10 cellular contexts compared by ENCODE assay signal in genomic region chr1:203776636-203777035, GRCh38. TPM values are rescaled to one million over a fixed set of nuclear protein-coding genes. Genes with fewer than 3 reads are reported as not detected.
DNase-seq lines count a peak whose midpoint lies in the region; ATAC-seq and TF ChIP-seq lines count a peak whose summit lies in the region.
"Had no signal": no experiment of that assay in that cellular context is flagged by ENCODE, and none has a peak within 500 bp of the region (broad histone marks: within the 10 kb centered on the region; RNA-seq: fewer than 3 reads in every experiment).

No MANE protein-coding gene starts in this region.

- no peaks in the 10 kb centered on the region for H3K9me3 Mint-ChIP-seq in CD8-positive, alpha-beta memory T cell
- no peaks in the 10 kb centered on the region for H3K9me3 Mint-ChIP-seq in naive B cell
- H3K9me3 Mint-ChIP-seq: activated naive CD8-positive, alpha-beta T cell treated with anti-CD3 and anti-CD28 coated beads, Interleukin-2, amount 10 ng/mL, durations not matched to agents 7 days and 5 days had no signal

- H3K27ac ChIP-seq in CD8-positive, alpha-beta memory T cell (ENCODE audit: low read depth, low read length), result no peak overlapping the region
- H3K27ac ChIP-seq in gastroesophageal sphincter, result no peak overlapping the region

- no peak for TF ChIP-seq POLR2A in gastroesophageal sphincter (IDR thresholded peaks at IDR 0.05)

- POLR2A ChIA-PET in CD8-positive, alpha-beta memory T cell (lab: Charles Lee), result interaction anchor here (0.8 kb wide), 1 partner anchor 11 kb away, joined by 4 read pairs; no protein-coding TSS in a partner anchor

- H3K27me3 ChIP-seq in CD8-positive, alpha-beta memory T cell (ENCODE audit: insufficient read depth, low read length, poor library complexity, severe bottlenecking), result no peaks in the 10 kb centered on the region
- no peaks in the 10 kb centered on the region for H3K27me3 ChIP-seq in gastroesophageal sphincter

- peaks cover 16 to 17% (median 17%) of the 10 kb centered on the region in 3 donors for H3K4me1 Mint-ChIP-seq in CD8-positive, alpha-beta memory T cell
- H3K4me1 Mint-ChIP-seq in naive B cell, result peaks cover 9 to 15% (median 14%) of the 10 kb centered on the region in 3 donors

- H3K9me3 ChIP-seq in CD8-positive, alpha-beta memory T cell (ENCODE audit: low read length), result no peaks in the 10 kb centered on the region
- no peaks in the 10 kb centered on the region for H3K9me3 ChIP-seq in gastroesophageal sphincter

- no peak overlapping the region for H3K4me3 ChIP-seq in CD8-positive, alpha-beta memory T cell (ENCODE audit: low read length)
- H3K4me3 ChIP-seq in choroid plexus epithelial cell (ENCODE audit: low read depth, low read length), result no peak overlapping the region
- no peak overlapping the region for H3K4me3 ChIP-seq in gastroesophageal sphincter

- CTCF ChIA-PET in CD8-positive, alpha-beta memory T cell (lab: Charles Lee), result interaction anchor here (1.0 kb wide), 1 partner anchor 13 kb away, joined by 4 read pairs; no protein-coding TSS in a partner anchor

- peak; percentile 35 to 47 for ATAC-seq in naive B cell (ENCODE audit: low read depth in 2 of 2)
- ATAC-seq in gastroesophageal sphincter, result no peak

- peak overlapping the region; percentile 16 to 91 (median 36) for H3K27ac Mint-ChIP-seq in CD8-positive, alpha-beta memory T cell
- H3K27ac Mint-ChIP-seq in naive B cell, result peak overlapping the region in 4 of 6 donors; percentile 0 to 83 (median 50)
- H3K27ac Mint-ChIP-seq: activated naive CD8-positive, alpha-beta T cell treated with anti-CD3 and anti-CD28 coated beads, Interleukin-2, amount 10 ng/mL, durations not matched to agents 7 days and 5 days had no signal

- no peak for TF ChIP-seq EP300 in gastroesophageal sphincter (IDR thresholded peaks at IDR 0.05)

- peak; percentile 22 for TF ChIP-seq CTCF in choroid plexus epithelial cell (conservative IDR thresholded peaks at IDR 0.05; ENCODE audit: low read depth, low read length)
- peak in 1 of 4 experiments; percentile 16 for TF ChIP-seq CTCF in gastroesophageal sphincter (IDR thresholded peaks at IDR 0.05)

- no peak for DNase-seq in CD8-positive, alpha-beta memory T cell
- DNase-seq in LHCN-M2 (ENCODE audit: low read depth) (peak; percentile 22), choroid plexus epithelial cell (ENCODE audit: low read depth) (no peak), naive B cell (no peak), activated gamma-delta T cell treated with Interleukin-2 at 50 U/mL for 16 hours (no peak), MV-4-11 (lab: John Stamatoyannopoulos, UW) (no peak)
- no peak for DNase-seq in stimulated activated CD4-positive, alpha-beta T cell treated with anti-CD3 and anti-CD28 coated beads, Interleukin-1b, Interleukin-23, amount 100 ng/mL, for 48 hours
- DNase-seq: activated naive CD8-positive, alpha-beta T cell treated with anti-CD3 and anti-CD28 coated beads, Interleukin-2, amount 10 ng/mL, durations not matched to agents 7 days and 5 days; SW 1271 had no signal

- H3K36me3 Mint-ChIP-seq in CD8-positive, alpha-beta memory T cell, result peaks cover 3 to 64% (median 19%) of the 10 kb centered on the region in 3 donors
- no peaks in the 10 kb centered on the region for H3K36me3 Mint-ChIP-seq in naive B cell

- 52 to 63% methylated on average over 2 to 4 of the region's 4 CpGs for WGBS in gastroesophageal sphincter (ENCODE audit: low coverage in 1 of 2), 2 donors

- H3K27me3 Mint-ChIP-seq in CD8-positive, alpha-beta memory T cell, result no peaks in the 10 kb centered on the region
- H3K27me3 Mint-ChIP-seq in naive B cell, result no peaks in the 10 kb centered on the region
- H3K27me3 Mint-ChIP-seq: activated naive CD8-positive, alpha-beta T cell treated with anti-CD3 and anti-CD28 coated beads, Interleukin-2, amount 10 ng/mL, durations not matched to agents 7 days and 5 days had no signal

- H3K36me3 ChIP-seq in CD8-positive, alpha-beta memory T cell (ENCODE audit: insufficient read depth, low read length), result peaks cover 17% of the 10 kb centered on the region
- H3K36me3 ChIP-seq in gastroesophageal sphincter, result no peaks in the 10 kb centered on the region

- peak overlapping the region in 1 of 7 donors; percentile 5 for H3K4me3 Mint-ChIP-seq in CD8-positive, alpha-beta memory T cell
- H3K4me3 Mint-ChIP-seq in naive B cell, result no peak overlapping the region
- H3K4me3 Mint-ChIP-seq: activated naive CD8-positive, alpha-beta T cell treated with anti-CD3 and anti-CD28 coated beads, Interleukin-2, amount 10 ng/mL, durations not matched to agents 7 days and 5 days had no signal

- no peaks in the 10 kb centered on the region for H3K4me1 ChIP-seq in CD8-positive, alpha-beta memory T cell (ENCODE audit: insufficient read depth, low read length)
- peaks cover 0 to 4% (median 0%) of the 10 kb centered on the region in 3 donors for H3K4me1 ChIP-seq in gastroesophageal sphincter

RNA-seq across cellular contexts. Expression of gene LAX1, which starts 11.7 kb away (rescaled TPM):
- 10 to 100 TPM; 32.2 to 32.4 TPM for total RNA-seq in CD8-positive, alpha-beta memory T cell
- 47.1 TPM for polyA plus RNA-seq in CD8-positive, alpha-beta memory T cell
- not detected in 2 replicates for total RNA-seq in LHCN-M2 (2014; rRNA removed)
- not detected for polyA plus RNA-seq in LHCN-M2 (2012)
- polyA plus RNA-seq in naive B cell (ENCODE audit: low read depth in 6 of 6), result 1 to 10 TPM in 5 of 6 donors, not detected in 1; 3.8 to 9.3 (median 6.3) TPM
- 1 to 10 TPM in 3 of 4 donors, under 1 TPM in 1; 0.66 to 3.1 (median 1.6) TPM for total RNA-seq in gastroesophageal sphincter

RNA-seq across cellular contexts. Expression of gene ZBED6, which starts 18.8 kb away (rescaled TPM):
- 10 to 100 TPM; 13.5 to 13.8 TPM for total RNA-seq in CD8-positive, alpha-beta memory T cell
- polyA plus RNA-seq in CD8-positive, alpha-beta memory T cell, result 0.25 TPM
- total RNA-seq in LHCN-M2 (2014; rRNA removed) (8.2 and 10.5 TPM in 2 replicates), gastroesophageal sphincter (10 to 100 TPM; 11.6 to 19.9 (median 18.7) TPM)
- polyA plus RNA-seq in LHCN-M2 (2012), result 2.1 TPM
- 1 to 10 TPM in 2 of 6 donors, under 1 TPM in 3, not detected in 1; 0.54 to 1.4 (median 0.70) TPM for polyA plus RNA-seq in naive B cell (ENCODE audit: low read depth in 6 of 6)

RNA-seq across cellular contexts. Expression of gene ZC3H11A, which starts 18.8 kb away (rescaled TPM):
- 10 to 100 TPM; 87.2 to 92.0 TPM for total RNA-seq in CD8-positive, alpha-beta memory T cell
- polyA plus RNA-seq in CD8-positive, alpha-beta memory T cell, result 46.0 TPM
- 60.5 and 68.9 TPM in 2 replicates for total RNA-seq in LHCN-M2 (2014; rRNA removed)
- 20.5 TPM for polyA plus RNA-seq in LHCN-M2 (2012)
- 10 to 100 TPM; 39.1 to 61.9 (median 47.4) TPM for polyA plus RNA-seq in naive B cell (ENCODE audit: low read depth in 6 of 6)
- 100 to 1,000 TPM in 1 of 4 donors, 10 to 100 TPM in 3; 84.5 to 116 (median 91.1) TPM for total RNA-seq in gastroesophageal sphincter

Comparison
In these comparisons a context has a peak if more than half of its experiments do, and no peak if none do; other contexts are left out.
1. RNA of gene LAX1, which starts 11.7 kb away (total RNA-seq): 32.2 to 32.4 TPM in CD8-positive, alpha-beta memory T cell; 0.66 to 3.1 TPM in gastroesophageal sphincter and not detected in LHCN-M2; every median in the first group is over 4 times any median in the second.